Comparison of ENCODE assay signal across 13 cellular contexts in genomic region chr2:58063641-58064040, GRCh38. TPM values are rescaled to one million over a fixed set of nuclear protein-coding genes. Genes with fewer than 3 reads are reported as not detected.
DNase-seq lines count a peak whose midpoint lies in the region; ATAC-seq and TF ChIP-seq lines count a peak whose summit lies in the region.
"Had no signal": no experiment of that assay in that cellular context is flagged by ENCODE, and none has a peak within 500 bp of the region (broad histone marks: within the 10 kb centered on the region; RNA-seq: fewer than 3 reads in every experiment).

No MANE protein-coding gene starts in this region.

- H2AK9ac ChIP-seq in IMR-90 (replicated peaks; ENCODE audit: low read depth, low read length, poor library complexity), result no peak overlapping the region

- H3K14ac ChIP-seq in IMR-90 (replicated peaks; ENCODE audit: low read depth, low read length), result peak overlapping the region; percentile 64; the same call in 1 of the 2 replicates

- no peaks in the 10 kb centered on the region for H3K9me3 ChIP-seq in IMR-90 (ENCODE audit: control insufficient read depth, insufficient read depth, low read length)
- H3K9me3 ChIP-seq in CD8-positive, alpha-beta memory T cell (ENCODE audit: low read length), result no peaks in the 10 kb centered on the region
- H3K9me3 ChIP-seq: transverse colon had no signal

- peak overlapping the region; percentile 67 for H2BK5ac ChIP-seq in IMR-90 (ENCODE audit: low read depth, low read length, poor library complexity, severe bottlenecking)

- POLR2A ChIA-PET in IMR-90 (lab: Charles Lee; ENCODE audit: unreplicated experiment), result no interaction called here
- POLR2A ChIA-PET in CD8-positive, alpha-beta memory T cell (lab: Charles Lee), result no interaction called here

- dilution Hi-C loops in IMR-90 (cut with HindIII; ENCODE audit: low sequenced_read_pairs, unreplicated experiment), result no loop called here

- peaks cover 47% of the 10 kb centered on the region for H3K36me3 Mint-ChIP-seq in activated T-cell treated with anti-CD3 and anti-CD28 coated beads, Interleukin-2, amount 50 U/mL, for 24 hours (ENCODE audit: low read depth)
- peaks cover 7 to 14% (median 7%) of the 10 kb centered on the region in 3 donors for H3K36me3 Mint-ChIP-seq in CD8-positive, alpha-beta memory T cell

- intact Hi-C loops in IMR-90 (cut with micrococcal nuclease), result no loop called here

- peak overlapping the region; percentile 45; the same call in 1 of the 2 replicates for H3K4ac ChIP-seq in IMR-90 (ENCODE audit: low read depth, low read length)

- DNase-seq in activated T-cell treated with anti-CD3 and anti-CD28 coated beads, Interleukin-2, amount 50 U/mL, for 24 hours, result no peak
- DNase-seq in activated T-cell treated with anti-CD3 and anti-CD28 coated beads for 4 hours (no peak), IMR-90 (peak; percentile 77), epithelial cell of prostate (ENCODE audit: low read depth, low spot score) (no peak), renal cortical epithelial cell (ENCODE audit: low read depth) (peak; percentile 76)
- DNase-seq in CD8-positive, alpha-beta memory T cell, result no peak
- DNase-seq: AML-193, transverse colon had no signal

- peak overlapping the region; percentile 78; the same call in 1 of the 2 replicates for H3K4me2 ChIP-seq in IMR-90 (ENCODE audit: low read depth, low read length)

- H2AK5ac ChIP-seq in IMR-90 (ENCODE audit: low read depth, low read length), result no peak overlapping the region

- H3K4me3 Mint-ChIP-seq in activated T-cell treated with anti-CD3 and anti-CD28 coated beads, Interleukin-2, amount 50 U/mL, for 24 hours, result no peak overlapping the region
- H3K4me3 Mint-ChIP-seq in CD8-positive, alpha-beta memory T cell, result peak overlapping the region in 3 of 7 donors; percentile 12 to 60 (median 39)

- TF ChIP-seq CTCF in IMR-90 (conservative IDR thresholded peaks at IDR 0.05; ENCODE audit: low read depth, low read length), result no peak

- peak overlapping the region; percentile 47; the same call in 1 of the 2 replicates for H2BK120ac ChIP-seq in IMR-90 (ENCODE audit: low read depth, low read length)

- in situ Hi-C loops in IMR-90 (cut with MboI; ENCODE audit: low sequenced_read_pairs), result no loop called here

- H3K4me1 ChIP-seq in IMR-90 (ENCODE audit: control insufficient read depth, insufficient read depth, low read length), result peaks cover 4% of the 10 kb centered on the region
- peaks cover 16% of the 10 kb centered on the region for H3K4me1 ChIP-seq in CD8-positive, alpha-beta memory T cell (ENCODE audit: insufficient read depth, low read length)
- H3K4me1 ChIP-seq: transverse colon had no signal

- BruUV-seq in IMR-90 (replicated peaks; lab: Mats Ljungman, UMichigan), result no TSS peak

- H3K27ac Mint-ChIP-seq in activated T-cell treated with anti-CD3 and anti-CD28 coated beads, Interleukin-2, amount 50 U/mL, for 24 hours, result peak overlapping the region; percentile 41
- peak overlapping the region in 4 of 8 donors; percentile 13 to 44 (median 22) for H3K27ac Mint-ChIP-seq in CD8-positive, alpha-beta memory T cell

- no CpG with 5 or more reads among the region's 2 CpGs for WGBS in IMR-90 (ENCODE audit: extremely low coverage in 2 of 2, insufficient read length in 1 of 2), 2 experiments

- CTCF ChIA-PET in IMR-90 (lab: Yijun Ruan, JAX), result no interaction called here
- CTCF ChIA-PET in CD8-positive, alpha-beta memory T cell (lab: Charles Lee), result no interaction called here

- H4K5ac ChIP-seq in IMR-90 (ENCODE audit: low read depth, low read length), result no peak overlapping the region

- no peaks in the 10 kb centered on the region for H3K9me1 ChIP-seq in IMR-90 (ENCODE audit: insufficient read depth, low read length)

- H4K91ac ChIP-seq in IMR-90 (ENCODE audit: insufficient read depth, low read depth, low read length), result no peak overlapping the region

- no peak overlapping the region for H3K56ac ChIP-seq in IMR-90 (ENCODE audit: extremely low read depth, insufficient read depth, low read length)

- TF ChIP-seq POLR2A in IMR-90 (IDR thresholded peaks at IDR 0.05; ENCODE audit: low read depth, low read length), result no peak

- H2BK20ac ChIP-seq in IMR-90 (ENCODE audit: low read depth, low read length), result peak overlapping the region; percentile 53; the same call in 1 of the 2 replicates

- peaks cover 6% of the 10 kb centered on the region for H3K9me3 Mint-ChIP-seq in activated T-cell treated with anti-CD3 and anti-CD28 coated beads, Interleukin-2, amount 50 U/mL, for 24 hours
- peaks cover 0 to 6% (median 2%) of the 10 kb centered on the region in 5 donors for H3K9me3 Mint-ChIP-seq in CD8-positive, alpha-beta memory T cell

- no peak overlapping the region for H3K4me3 ChIP-seq in IMR-90 (ENCODE audit: insufficient read depth, low read depth, low read length)
- H3K4me3 ChIP-seq in CD8-positive, alpha-beta memory T cell (ENCODE audit: low read length), result no peak overlapping the region
- H3K4me3 ChIP-seq: transverse colon had no signal

- H3K79me1 ChIP-seq in IMR-90 (ENCODE audit: low read depth in 1 of 2, low read length in 2 of 2), result peaks cover 11 to 18% of the 10 kb centered on the region in 2 experiments

- 0 out of 2 replicates have a peak, but pooled peaks cover 2% of the 10 kb centered on the region for H3K36me3 ChIP-seq in IMR-90 (ENCODE audit: control insufficient read depth, insufficient read depth, low read length)
- no peaks in the 10 kb centered on the region for H3K36me3 ChIP-seq in CD8-positive, alpha-beta memory T cell (ENCODE audit: insufficient read depth, low read length)
- H3K36me3 ChIP-seq: transverse colon had no signal

- peak overlapping the region; percentile 70; the same call in 1 of the 2 replicates for H3K18ac ChIP-seq in IMR-90 (ENCODE audit: low read depth, low read length)

- H2AFZ ChIP-seq in IMR-90 (replicated peaks; ENCODE audit: low read length, poor library complexity), result no peak overlapping the region

- no peaks in the 10 kb centered on the region for H4K20me1 ChIP-seq in IMR-90 (ENCODE audit: insufficient read depth, low read length)

- H3K9ac ChIP-seq in IMR-90 (ENCODE audit: low read depth, low read length), result no peak overlapping the region

- H3K27ac ChIP-seq in IMR-90 (ENCODE audit: insufficient read depth, low read length) (no peak overlapping the region), epithelial cell of prostate (peak overlapping the region; percentile 8)
- H3K27ac ChIP-seq in CD8-positive, alpha-beta memory T cell (ENCODE audit: low read depth, low read length), result no peak overlapping the region
- H3K27ac ChIP-seq: RWPE1, transverse colon had no signal

- TF ChIP-seq RAD21 in IMR-90 (IDR thresholded peaks at IDR 0.05; ENCODE audit: low read length), result no peak

- H3K27me3 ChIP-seq in IMR-90 (ENCODE audit: control insufficient read depth, insufficient read depth, low read length), result no peaks in the 10 kb centered on the region
- no peaks in the 10 kb centered on the region for H3K27me3 ChIP-seq in CD8-positive, alpha-beta memory T cell (ENCODE audit: insufficient read depth, low read length, poor library complexity, severe bottlenecking)
- H3K27me3 ChIP-seq: transverse colon had no signal

- H3K4me1 Mint-ChIP-seq in activated T-cell treated with anti-CD3 and anti-CD28 coated beads, Interleukin-2, amount 50 U/mL, for 24 hours (ENCODE audit: low read depth), result peaks cover 44% of the 10 kb centered on the region
- peaks cover 40 to 76% (median 60%) of the 10 kb centered on the region in 3 donors for H3K4me1 Mint-ChIP-seq in CD8-positive, alpha-beta memory T cell

- H2BK15ac ChIP-seq in IMR-90 (ENCODE audit: low read depth, low read length), result no peak overlapping the region

- peak overlapping the region in 1 of 2 experiments; percentile 41; a peak in 1 of 4 replicates for H4K8ac ChIP-seq in IMR-90 (ENCODE audit: low read depth in 2 of 2, low read length in 2 of 2)

- no peaks in the 10 kb centered on the region for H3K27me3 Mint-ChIP-seq in activated T-cell treated with anti-CD3 and anti-CD28 coated beads, Interleukin-2, amount 50 U/mL, for 24 hours
- H3K27me3 Mint-ChIP-seq in CD8-positive, alpha-beta memory T cell, result no peaks in the 10 kb centered on the region

- ATAC-seq in IMR-90 (ENCODE audit: low read depth) (peak; percentile 73), esophagus mucosa (no peak), HG02970 (IDR thresholded peaks at IDR 0.05; ENCODE audit: low FRiP score, unreplicated experiment) (no peak)
- ATAC-seq: HepG2, left lobe of liver had no signal

- H3K23ac ChIP-seq in IMR-90 (ENCODE audit: low read depth, low read length), result peak overlapping the region; percentile 75

TF ChIP-seq in IMR-90, 13 proteins besides CTCF, POLR2A, EP300 and RAD21:
- TF ChIP-seq CHD1 (IDR thresholded peaks at IDR 0.05; ENCODE audit: low read depth, low read length) (no peak), CEBPB (IDR thresholded peaks at IDR 0.05; ENCODE audit: low read depth, low read length) (peak; percentile 29; the same call in 1 of the 2 replicates), ELK1 (IDR thresholded peaks at IDR 0.05; ENCODE audit: borderline replicate concordance, low read depth, low read length) (no peak), FOS (IDR thresholded peaks at IDR 0.05; ENCODE audit: low read depth, low read length) (0 out of 2 replicates have a peak, but pooled peaks have one; percentile 24)

RNA-seq across cellular contexts. Expression of gene VRK2, which starts 17.0 kb away (rescaled TPM):
- total RNA-seq in IMR-90 (2012; rRNA removed) (22.8 and 27.2 TPM in 2 replicates), renal cortical epithelial cell (24.8 and 33.6 TPM in 2 replicates), esophagus mucosa (32.6 TPM)
- polyA plus RNA-seq in IMR-90 (2012; rRNA removed), result 11.0 and 12.2 TPM in 2 replicates
- polyA plus RNA-seq in IMR-90 (2012; cell fraction: cytosol; rRNA removed), result 1.9 and 5.2 TPM in 2 replicates
- polyA plus RNA-seq in IMR-90 (2012; cell fraction: nucleus; rRNA removed; ENCODE audit: low replicate concordance), result 1.2 and 8.7 TPM in 2 replicates
- total RNA-seq in CD8-positive, alpha-beta memory T cell, result 10 to 100 TPM; 27.6 to 30.4 TPM
- 21.8 TPM for polyA plus RNA-seq in CD8-positive, alpha-beta memory T cell

Comparison
In these comparisons a context has a peak if more than half of its experiments do, and no peak if none do; other contexts are left out.
1. DNase-seq: peak in IMR-90 (single experiment) and renal cortical epithelial cell (single experiment); none in activated T-cell treated with anti-CD3 and anti-CD28 coated beads, Interleukin-2, amount 50 U/mL, for 24 hours (single experiment), activated T-cell treated with anti-CD3 and anti-CD28 coated beads for 4 hours (single experiment), epithelial cell of prostate (single experiment) and CD8-positive, alpha-beta memory T cell (0 of 5).